17 cellular contexts compared by ENCODE assay signal in the genomic region with DNA sequence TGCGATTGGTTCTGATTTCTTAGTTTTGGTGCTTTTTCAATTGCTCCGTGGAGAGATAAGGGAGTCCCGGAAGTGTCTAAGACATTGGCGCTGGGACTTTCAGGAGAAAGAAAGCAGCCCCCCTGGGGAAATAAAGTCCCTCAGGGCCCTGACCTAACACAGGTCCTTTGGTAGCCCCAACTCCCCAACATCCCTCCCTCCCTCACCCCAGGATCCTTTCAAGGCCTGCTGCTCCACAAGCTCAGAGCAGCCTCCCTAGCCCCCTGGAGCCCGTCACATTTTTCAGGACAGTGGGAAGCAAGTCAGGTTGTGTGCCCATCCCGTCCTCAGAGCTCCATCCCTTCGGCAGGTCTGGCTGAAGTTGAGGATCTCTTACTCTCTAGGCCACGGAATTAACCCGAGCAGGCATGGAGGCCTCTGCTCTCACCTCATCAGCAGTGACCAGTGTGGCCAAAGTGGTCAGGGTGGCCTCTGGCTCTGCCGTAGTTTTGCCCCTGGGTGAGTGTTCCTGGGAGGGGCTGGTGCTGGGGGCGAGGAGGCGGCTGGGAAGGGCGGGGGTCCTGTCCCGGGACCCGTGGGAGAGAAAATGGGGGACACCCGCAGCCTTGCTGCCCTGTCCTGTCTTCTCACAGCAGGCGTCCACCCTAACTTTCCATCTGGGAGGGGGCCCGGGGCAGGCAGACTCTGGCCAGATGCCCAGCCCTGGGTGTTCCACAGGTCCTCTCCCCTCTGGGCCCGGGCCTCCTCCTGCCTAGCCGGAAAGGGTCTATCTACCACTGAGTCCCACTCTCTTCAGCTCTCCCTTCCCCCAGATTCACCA. TPM values are rescaled to one million over a fixed set of nuclear protein-coding genes. Genes with fewer than 3 reads are reported as not detected.
A peak's percentile ranks its signal among the peaks of the same experiment; 100 is the strongest.
DNase-seq lines count a peak whose midpoint lies in the region; FAIRE-seq and TF ChIP-seq lines count a peak whose summit lies in the region.
"Had no signal": no experiment of that assay in that cellular context is flagged by ENCODE, and none has a peak within 500 bp of the region (broad histone marks: within the 10 kb centered on the region; RNA-seq: fewer than 3 reads in every experiment).

No MANE protein-coding gene starts in this region.

- no peak for FAIRE-seq in RCC 7860 (lab: Jason Lieb, UNC)
- FAIRE-seq: G401.6 had no signal

- intact Hi-C loops in dorsolateral prefrontal cortex (cut with DNase I), result no loop called here

- 93% methylated on average over 20 of the region's 20 CpGs for WGBS in thymus

- H3K27me3 Mint-ChIP-seq in T-helper 1 cell treated with Interleukin-12 subunit alpha and Interleukin-12 subunit beta and Interleukin-4 antibody, amounts not matched to agents 30 μg/mL and 1 μg/mL, for 36 hours (ENCODE audit: low read depth), result peaks cover 6% of the 10 kb centered on the region
- peaks cover 0 to 14% (median 6%) of the 10 kb centered on the region in 3 donors for H3K27me3 Mint-ChIP-seq in immature natural killer cell (ENCODE audit: low read depth in 3 of 3)

- H3K27me3 ChIP-seq in dorsolateral prefrontal cortex (no peaks in the 10 kb centered on the region), thymus (ENCODE audit: control insufficient read depth, insufficient read depth) (no peaks in the 10 kb centered on the region)

- H3K4me1 ChIP-seq in thymus (ENCODE audit: control insufficient read depth, insufficient read depth, low read length), result no peaks in the 10 kb centered on the region

- no peaks in the 10 kb centered on the region for H3K9me3 ChIP-seq in thymus (ENCODE audit: control insufficient read depth)

- DNase-seq in T-helper 1 cell, result no peak
- no peak for DNase-seq in dorsolateral prefrontal cortex
- DNase-seq in mesenteric fat pad (ENCODE audit: low spot score), result peak; percentile 78
- no peak for DNase-seq in immature natural killer cell
- no peak for DNase-seq in nucleus accumbens (lab: John Stamatoyannopoulos, UW)
- no peak for DNase-seq in RCC 7860 (ENCODE audit: low spot score)
- DNase-seq: effector memory CD8-positive, alpha-beta T cell; NCI-H1105; NCI-H345; stimulated activated CD4-positive, alpha-beta T cell treated with anti-CD3 and anti-CD28 coated beads, Interleukin-4, amount 100 ng/mL, for 24 hours; stimulated activated naive CD4-positive, alpha-beta T cell treated with Interleukin-2 at 50 U/mL for 16 hours had no signal

- peak overlapping the region in 50 of 59 donors; percentile 2 to 58 (median 33) for H3K4me3 ChIP-seq in dorsolateral prefrontal cortex
- H3K4me3 ChIP-seq in thymus (ENCODE audit: low read length), result peak overlapping the region; percentile 20

- TF ChIP-seq CTCF in dorsolateral prefrontal cortex (IDR thresholded peaks at IDR 0.05 in 54 of 56, conservative IDR thresholded peaks at IDR 0.05 in 2 of 56; ENCODE audit: low read depth in 1 of 56, partially characterized antibody in 56 of 56), result no peak

- peak overlapping the region in 40 of 59 donors; percentile 4 to 74 (median 42) for H3K27ac ChIP-seq in dorsolateral prefrontal cortex
- peak overlapping the region; percentile 74 for H3K27ac ChIP-seq in thymus (ENCODE audit: low read depth)
- H3K27ac ChIP-seq: 22Rv1 had no signal

- H3K36me3 ChIP-seq in thymus (ENCODE audit: control insufficient read depth, insufficient read depth), result no peaks in the 10 kb centered on the region

- no peak overlapping the region for H3K27ac Mint-ChIP-seq in T-helper 1 cell treated with Interleukin-12 subunit alpha and Interleukin-12 subunit beta and Interleukin-4 antibody, amounts not matched to agents 30 μg/mL and 1 μg/mL, for 36 hours
- no peak overlapping the region for H3K27ac Mint-ChIP-seq in immature natural killer cell
- H3K27ac Mint-ChIP-seq: CD8-positive, alpha-beta T cell; effector memory CD8-positive, alpha-beta T cell; memory B cell had no signal

- peaks cover 16% of the 10 kb centered on the region for H3K4me1 Mint-ChIP-seq in T-helper 1 cell treated with Interleukin-12 subunit alpha and Interleukin-12 subunit beta and Interleukin-4 antibody, amounts not matched to agents 30 μg/mL and 1 μg/mL, for 36 hours (ENCODE audit: low read depth)
- no peaks in the 10 kb centered on the region for H3K4me1 Mint-ChIP-seq in immature natural killer cell
- H3K4me1 Mint-ChIP-seq: memory B cell had no signal

- no peaks in the 10 kb centered on the region for H3K9me3 Mint-ChIP-seq in T-helper 1 cell treated with Interleukin-12 subunit alpha and Interleukin-12 subunit beta and Interleukin-4 antibody, amounts not matched to agents 30 μg/mL and 1 μg/mL, for 36 hours
- no peaks in the 10 kb centered on the region for H3K9me3 Mint-ChIP-seq in immature natural killer cell
- H3K9me3 Mint-ChIP-seq: CD8-positive, alpha-beta T cell; effector memory CD8-positive, alpha-beta T cell; memory B cell had no signal

- peak overlapping the region; percentile 72 for H3K4me3 Mint-ChIP-seq in T-helper 1 cell treated with Interleukin-12 subunit alpha and Interleukin-12 subunit beta and Interleukin-4 antibody, amounts not matched to agents 30 μg/mL and 1 μg/mL, for 36 hours
- H3K4me3 Mint-ChIP-seq in immature natural killer cell, result no peak overlapping the region
- H3K4me3 Mint-ChIP-seq: CD8-positive, alpha-beta T cell; effector memory CD8-positive, alpha-beta T cell; memory B cell had no signal

- no peaks in the 10 kb centered on the region for H3K36me3 Mint-ChIP-seq in T-helper 1 cell treated with Interleukin-12 subunit alpha and Interleukin-12 subunit beta and Interleukin-4 antibody, amounts not matched to agents 30 μg/mL and 1 μg/mL, for 36 hours (ENCODE audit: low read depth)
- H3K36me3 Mint-ChIP-seq in immature natural killer cell, result peaks cover 0 to 4% (median 0%) of the 10 kb centered on the region in 3 donors
- H3K36me3 Mint-ChIP-seq: CD8-positive, alpha-beta T cell; memory B cell had no signal

RNA-seq across cellular contexts. Expression of gene IFI27, which starts 0.9 kb away (rescaled TPM):
- total RNA-seq in dorsolateral prefrontal cortex (100 to 1,000 TPM in 12 of 120 experiments, 10 to 100 TPM in 108; 23.6 to 180 (median 60.5) TPM), mesenteric fat pad (495 TPM)
- polyA plus RNA-seq in thymus (839 TPM), immature natural killer cell (1 to 10 TPM in 1 of 3 donors, not detected in 2; 2.8 TPM)

RNA-seq across cellular contexts. Expression of gene IFI27L2, which starts 17.9 kb away (rescaled TPM):
- total RNA-seq in dorsolateral prefrontal cortex (100 to 1,000 TPM in 1 of 120 experiments, 10 to 100 TPM in 119; 39.5 to 131 (median 61.8) TPM), mesenteric fat pad (42.6 TPM)
- polyA plus RNA-seq in thymus (118 TPM), immature natural killer cell (100 to 1,000 TPM in 2 of 3 donors, 10 to 100 TPM in 1; 82.0 to 188 (median 103) TPM)

RNA-seq across cellular contexts. Expression of gene IFI27L1, which starts 30.4 kb away (rescaled TPM):
- total RNA-seq in dorsolateral prefrontal cortex, result 10 to 100 TPM; 13.3 to 47.8 (median 25.5) TPM
- total RNA-seq in mesenteric fat pad, result 19.6 TPM
- 16.7 TPM for polyA plus RNA-seq in thymus
- polyA plus RNA-seq in immature natural killer cell, result 10 to 100 TPM; 10.0 to 19.3 (median 10.3) TPM

RNA-seq across cellular contexts. Expression of gene DDX24, which starts 30.5 kb away (rescaled TPM):
- total RNA-seq in dorsolateral prefrontal cortex, result 100 to 1,000 TPM; 170 to 541 (median 413) TPM
- 198 TPM for total RNA-seq in mesenteric fat pad
- 103 TPM for polyA plus RNA-seq in thymus
- polyA plus RNA-seq in immature natural killer cell, result 100 to 1,000 TPM in 2 of 3 donors, 10 to 100 TPM in 1; 60.8 to 208 (median 114) TPM
